Comparison of ENCODE assay signal across 29 cellular contexts in genomic region chr5:45189042-45189441, GRCh38.
"Had no signal": no experiment of that assay in that cellular context is flagged by ENCODE, and none has a peak within 500 bp of the region (broad histone marks: within the 10 kb centered on the region; RNA-seq: fewer than 3 reads in every experiment).

No MANE protein-coding gene starts in this region.

- H3K4me3 Mint-ChIP-seq: natural killer cell treated with Interleukin-12 subunit alpha and Interleukin-12 subunit beta and Interleukin-15 and Interleukin-18, amount 100 ng/mL, for 72 hours; nephron progenitor cell; neural crest cell; stimulated activated effector memory CD8-positive, alpha-beta T cell treated with anti-CD3 and anti-CD28 coated beads, Interleukin-12 subunit alpha, Interleukin-12 subunit beta, amount 100 ng/mL, for 72 hours; stimulated activated naive B cell treated with anti-CD40 and anti-IgM and Interleukin-4, amounts not matched to agents 10 μg/mL and 1 μg/mL and 100 μg/mL, for 72 hours; stimulated activated naive CD8-positive, alpha-beta T cell treated with anti-CD3 and anti-CD28 coated beads, Interleukin-15, Interleukin-2, amounts not matched to agents 100 ng/mL and 50 ng/mL, for 24 hours had no signal

- H3K27me3 Mint-ChIP-seq: natural killer cell treated with Interleukin-12 subunit alpha and Interleukin-12 subunit beta and Interleukin-15 and Interleukin-18, amount 100 ng/mL, for 72 hours; progenitor cell of endocrine pancreas; stimulated activated naive B cell treated with anti-CD40 and anti-IgM and Interleukin-4, amounts not matched to agents 10 μg/mL and 1 μg/mL and 100 μg/mL, for 72 hours; stimulated activated naive CD8-positive, alpha-beta T cell treated with anti-CD3 and anti-CD28 coated beads, Interleukin-15, Interleukin-2, amounts not matched to agents 100 ng/mL and 50 ng/mL, for 24 hours had no signal

- H3K4me1 ChIP-seq: parathyroid adenoma, psoas muscle, sigmoid colon, stomach, thyroid gland, tibial nerve, upper lobe of left lung, vagina had no signal

- H3K4me3 ChIP-seq: psoas muscle, right lobe of liver, sigmoid colon, stomach, thoracic aorta, thyroid gland, tibial nerve, upper lobe of left lung, vagina had no signal

- H3K27me3 ChIP-seq: neutrophil, right lobe of liver, sigmoid colon, stomach, thyroid gland, tibial nerve, upper lobe of left lung, vagina had no signal

- FAIRE-seq: small intestine, urothelium cell line had no signal

- H3K27ac ChIP-seq: neutrophil, parathyroid adenoma, psoas muscle, right lobe of liver, sigmoid colon, stomach, thoracic aorta, thyroid gland, tibial nerve, upper lobe of left lung, vagina had no signal

- ATAC-seq: natural killer cell treated with Interleukin-12 subunit alpha and Interleukin-12 subunit beta and Interleukin-15 and Interleukin-18, amount 100 ng/mL, for 72 hours; psoas muscle; right cardiac atrium; stimulated activated effector memory CD8-positive, alpha-beta T cell treated with anti-CD3 and anti-CD28 coated beads, Interleukin-12 subunit alpha, Interleukin-12 subunit beta, amount 100 ng/mL, for 72 hours; stimulated activated naive B cell treated with anti-CD40 and anti-IgM and Interleukin-4, amounts not matched to agents 10 μg/mL and 1 μg/mL and 100 μg/mL, for 72 hours had no signal

- H3K36me3 ChIP-seq: neutrophil, right lobe of liver, sigmoid colon, stomach, thoracic aorta, thyroid gland, tibial nerve, upper lobe of left lung, vagina had no signal

- H3K36me3 Mint-ChIP-seq: natural killer cell treated with Interleukin-12 subunit alpha and Interleukin-12 subunit beta and Interleukin-15 and Interleukin-18, amount 100 ng/mL, for 72 hours; stimulated activated effector memory CD8-positive, alpha-beta T cell treated with anti-CD3 and anti-CD28 coated beads, Interleukin-12 subunit alpha, Interleukin-12 subunit beta, amount 100 ng/mL, for 72 hours; stimulated activated naive B cell treated with anti-CD40 and anti-IgM and Interleukin-4, amounts not matched to agents 10 μg/mL and 1 μg/mL and 100 μg/mL, for 72 hours had no signal

- H3K27ac Mint-ChIP-seq: natural killer cell treated with Interleukin-12 subunit alpha and Interleukin-12 subunit beta and Interleukin-15 and Interleukin-18, amount 100 ng/mL, for 72 hours; nephron progenitor cell; progenitor cell of endocrine pancreas; stimulated activated effector memory CD8-positive, alpha-beta T cell treated with anti-CD3 and anti-CD28 coated beads, Interleukin-12 subunit alpha, Interleukin-12 subunit beta, amount 100 ng/mL, for 72 hours; stimulated activated naive B cell treated with anti-CD40 and anti-IgM and Interleukin-4, amounts not matched to agents 10 μg/mL and 1 μg/mL and 100 μg/mL, for 72 hours; stimulated activated naive CD8-positive, alpha-beta T cell treated with anti-CD3 and anti-CD28 coated beads, Interleukin-15, Interleukin-2, amounts not matched to agents 100 ng/mL and 50 ng/mL, for 24 hours had no signal

- H3K4me1 Mint-ChIP-seq: nephron progenitor cell; neural crest cell; stimulated activated effector memory CD8-positive, alpha-beta T cell treated with anti-CD3 and anti-CD28 coated beads, Interleukin-12 subunit alpha, Interleukin-12 subunit beta, amount 100 ng/mL, for 72 hours; stimulated activated naive B cell treated with anti-CD40 and anti-IgM and Interleukin-4, amounts not matched to agents 10 μg/mL and 1 μg/mL and 100 μg/mL, for 72 hours had no signal

- H3K9me3 ChIP-seq: neutrophil, psoas muscle, right lobe of liver, sigmoid colon, stomach, thoracic aorta, thyroid gland, tibial nerve, upper lobe of left lung, vagina had no signal

- H3K9me3 Mint-ChIP-seq: nephron progenitor cell; neural crest cell; stimulated activated naive B cell treated with anti-CD40 and anti-IgM and Interleukin-4, amounts not matched to agents 10 μg/mL and 1 μg/mL and 100 μg/mL, for 72 hours had no signal

- DNase-seq: nephron progenitor cell; nucleus accumbens; posterior cingulate gyrus; psoas muscle; right cardiac atrium; right lobe of liver; sigmoid colon; small intestine; stimulated activated CD4-positive, alpha-beta T cell treated with anti-CD3 and anti-CD28 coated beads, Interleukin-15, amount 100 ng/mL, for 24 hours; stimulated activated CD4-positive, alpha-beta T cell treated with anti-CD3 and anti-CD28 coated beads, Interleukin-2, amount 100 ng/mL, for 24 hours; stimulated activated CD4-positive, alpha-beta T cell treated with anti-CD3 and anti-CD28 coated beads, Interleukin-2, amount 100 ng/mL, for 48 hours; stimulated activated CD4-positive, alpha-beta T cell treated with anti-CD3 and anti-CD28 coated beads, Interleukin-4, amount 100 ng/mL, for 24 hours; stimulated activated naive B cell treated with anti-CD40 and anti-IgM and Interleukin-4, amounts not matched to agents 10 μg/mL and 1 μg/mL and 100 μg/mL, for 72 hours; stimulated activated naive CD4-positive, alpha-beta T cell treated with Interleukin-2 at 50 U/mL for 16 hours; stomach; thyroid gland; trophoblast cell; upper lobe of left lung had no signal
